8 cellular contexts compared by ENCODE assay signal in the genomic region with DNA sequence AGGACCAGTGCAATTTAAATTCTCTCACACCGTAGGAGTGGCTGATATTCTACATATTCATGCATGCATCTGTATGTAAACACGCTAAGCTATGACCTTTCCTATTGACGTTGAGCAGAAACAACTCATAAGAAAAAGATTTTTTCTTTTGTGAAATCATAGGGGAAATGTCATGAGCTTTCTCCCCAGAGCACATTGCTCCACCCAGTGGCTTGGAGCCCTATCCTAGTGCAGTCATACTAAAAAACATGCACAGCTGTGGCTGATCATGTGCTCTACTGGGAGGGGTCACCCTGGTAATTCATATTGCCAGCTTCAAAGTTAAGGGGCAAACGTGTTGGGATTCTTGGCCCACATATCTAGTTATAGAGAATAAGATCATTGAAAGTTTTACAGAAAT. TPM values are rescaled to one million over a fixed set of nuclear protein-coding genes. Genes with fewer than 3 reads are reported as not detected.
DNase-seq lines count a peak whose midpoint lies in the region; ATAC-seq, FAIRE-seq and TF ChIP-seq lines count a peak whose summit lies in the region.

No MANE protein-coding gene starts in this region.

- H3K79me2 ChIP-seq in GM23248 (ENCODE audit: insufficient read depth), result peaks cover 31% of the 10 kb centered on the region

- no peaks in the 10 kb centered on the region for H3K9me2 ChIP-seq in GM23248 (ENCODE audit: insufficient read depth)

- no peaks in the 10 kb centered on the region for H3K27me3 ChIP-seq in GM23248 (replicated peaks; ENCODE audit: insufficient read depth)
- H3K27me3 ChIP-seq in RWPE2 (ENCODE audit: insufficient read depth, poor library complexity, severe bottlenecking), result no peaks in the 10 kb centered on the region
- no peaks in the 10 kb centered on the region for H3K27me3 ChIP-seq in small intestine (ENCODE audit: control insufficient read depth in 2 of 2, insufficient read depth in 2 of 2, low read length in 2 of 2)

- peak overlapping the region; percentile 97 for H3K4me2 ChIP-seq in GM23248 (ENCODE audit: unreplicated experiment)

- no peak for TF ChIP-seq POLR2A in H54 (IDR thresholded peaks at IDR 0.05; ENCODE audit: low read depth, low read length)

- H3F3A ChIP-seq in GM23248 (ENCODE audit: insufficient read depth), result peaks cover 28% of the 10 kb centered on the region

- FAIRE-seq in small intestine (lab: Jason Lieb, UNC), result no peak
- FAIRE-seq in H54 (lab: Jason Lieb, UNC), result no peak

- no peaks in the 10 kb centered on the region for H4K20me1 ChIP-seq in GM23248 (ENCODE audit: insufficient read depth)

- H3K4me3 ChIP-seq in GM23248 (peak overlapping the region; percentile 73; the same call in 1 of the 2 replicates), RWPE2 (ENCODE audit: severe bottlenecking) (no peak overlapping the region), foreskin fibroblast (ENCODE audit: low read depth in 1 of 2, low read length in 2 of 2) (no peak overlapping the region), small intestine (ENCODE audit: low read depth in 1 of 2, low read length in 2 of 2) (no peak overlapping the region)

- H3K36me3 ChIP-seq in GM23248 (ENCODE audit: low read depth) (no peaks in the 10 kb centered on the region), RWPE2 (ENCODE audit: low read depth) (peaks cover 11% of the 10 kb centered on the region), small intestine (ENCODE audit: control insufficient read depth in 2 of 2, insufficient read depth in 2 of 2, low read length in 2 of 2) (no peaks in the 10 kb centered on the region)

- H3K9ac ChIP-seq in GM23248, result peak overlapping the region; percentile 90

- 2 to 3% methylated on average over 4 of the region's 4 CpGs for WGBS in GM23248 (ENCODE audit: low coverage in 1 of 2, low lambda C conversion rate in 2 of 2, missing lambda C conversion rate in 2 of 2), 2 experiments
- WGBS in small intestine, 3 donors, result 46 to 61% (median 56%) methylated on average over 4 of the region's 4 CpGs

- H3K4me1 ChIP-seq in GM23248 (ENCODE audit: insufficient read depth) (peaks cover 38% of the 10 kb centered on the region), RWPE2 (ENCODE audit: insufficient read depth, poor library complexity, severe bottlenecking) (peaks cover 17% of the 10 kb centered on the region), small intestine (ENCODE audit: control insufficient read depth in 2 of 2, insufficient read depth in 1 of 2, low read depth in 1 of 2, low read length in 1 of 2) (peaks cover 5 to 11% of the 10 kb centered on the region in 2 donors)

- H3K27ac ChIP-seq in GM23248 (peak overlapping the region; percentile 97), RWPE2 (ENCODE audit: poor library complexity, severe bottlenecking) (no peak overlapping the region), small intestine (ENCODE audit: low read depth in 1 of 2, low read length in 1 of 2) (no peak overlapping the region)

- peak overlapping the region; percentile 87 for H2AFZ ChIP-seq in GM23248

- in situ Hi-C loops in GM23248 (cut with MboI), result no loop called here

- peak; percentile 41 for TF ChIP-seq CTCF in RWPE2 (IDR thresholded peaks at IDR 0.05; ENCODE audit: poor library complexity, severe bottlenecking)
- TF ChIP-seq CTCF in foreskin fibroblast (IDR thresholded peaks at IDR 0.05; ENCODE audit: low read depth, low read length), result no peak

- DNase-seq in GM23248 (peak; percentile 92), RWPE2 (ENCODE audit: low spot score) (no peak), foreskin fibroblast (peak; percentile 73 to 90), small intestine (peak; percentile 17), H54 (ENCODE audit: insufficient read length, low spot score) (no peak), NCI-H1930 (lab: John Stamatoyannopoulos, UW) (no peak)
- no peak for DNase-seq in stimulated activated CD4-positive, alpha-beta T cell treated with anti-CD3 and anti-CD28 coated beads, Interleukin-4, amount 100 ng/mL, for 4 hours

- H3K9me3 ChIP-seq in GM23248 (ENCODE audit: low read depth) (no peaks in the 10 kb centered on the region), RWPE2 (ENCODE audit: severe bottlenecking) (no peaks in the 10 kb centered on the region), small intestine (ENCODE audit: control insufficient read depth, low read depth) (no peaks in the 10 kb centered on the region)

- no peak for ATAC-seq in RWPE2 (ENCODE audit: low read depth)
- ATAC-seq in GM19467 (IDR thresholded peaks at IDR 0.05; ENCODE audit: unreplicated experiment), result no peak

RNA-seq across cellular contexts. Expression of a gene that starts 1.8 kb away (rescaled TPM):
- 22.3 and 23.0 TPM in 2 replicates for total RNA-seq in GM23248 (2014; rRNA removed; shearing (Covaris generic))
- 35.5 and 37.8 TPM in 2 replicates for polyA plus RNA-seq in GM23248 (2016; fragmentation: Nextera tagmentation; extraction: Ambion mirVana)
- 10 to 100 TPM in 1 of 3 donors, 1 to 10 TPM in 2; 4.7 to 20.7 (median 6.5) TPM for polyA plus RNA-seq in small intestine

RNA-seq across cellular contexts. Expression of a gene that starts 9.3 kb away (rescaled TPM):
- 10.7 and 11.5 TPM in 2 replicates for total RNA-seq in GM23248 (2014; rRNA removed; shearing (Covaris generic))
- polyA plus RNA-seq in GM23248 (2016; fragmentation: Nextera tagmentation; extraction: Ambion mirVana) (2.8 and 2.9 TPM in 2 replicates), small intestine (10 to 100 TPM in 1 of 3 donors, 1 to 10 TPM in 2; 4.9 to 11.9 (median 6.8) TPM)

Comparison
In these comparisons a context has a peak if more than half of its experiments do, and no peak if none do; other contexts are left out.
1. DNase-seq: peak in GM23248 (single experiment), foreskin fibroblast (2 of 2) and small intestine (single experiment); none in RWPE2 (single experiment), H54 (single experiment), NCI-H1930 (0 of 2) and stimulated activated CD4-positive, alpha-beta T cell treated with anti-CD3 and anti-CD28 coated beads, Interleukin-4, amount 100 ng/mL, for 4 hours (0 of 2).